ENCODE assay signal across 12 cellular contexts in the genomic region with DNA sequence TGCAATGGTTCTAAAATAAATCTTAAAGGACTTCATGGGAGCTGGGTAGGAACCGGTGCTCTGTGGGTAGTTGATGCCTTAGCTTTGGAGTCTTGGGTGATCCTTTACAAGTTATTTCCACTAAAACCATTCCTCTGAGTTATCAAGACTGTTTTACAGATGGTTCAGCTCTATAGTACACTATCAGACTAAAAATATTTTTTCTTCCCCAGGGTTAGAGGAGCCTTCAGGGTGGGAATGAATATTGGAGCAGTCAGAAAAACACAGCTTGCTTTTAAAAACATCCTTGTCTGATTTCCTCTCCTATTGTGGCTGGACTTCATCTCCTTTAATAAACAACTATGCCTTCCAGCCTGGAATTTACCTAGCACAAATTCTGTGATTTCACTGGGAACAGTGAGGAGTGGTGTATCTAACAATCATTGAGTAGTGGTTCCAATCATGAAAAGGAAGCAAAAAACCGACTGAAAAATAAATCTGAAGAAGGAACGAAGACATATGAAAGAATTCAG.
DNase-seq lines count a peak whose midpoint lies in the region; ATAC-seq and TF ChIP-seq lines count a peak whose summit lies in the region.
"Had no signal": no experiment of that assay in that cellular context is flagged by ENCODE, and none has a peak within 500 bp of the region (broad histone marks: within the 10 kb centered on the region; RNA-seq: fewer than 3 reads in every experiment).

No MANE protein-coding gene starts in this region.

- ATAC-seq in activated naive CD4-positive, alpha-beta T cell treated with anti-CD3 and anti-CD28 coated beads, Interleukin-2, amount 50 U/mL, for 72 hours, result no peak
- ATAC-seq in naive B cell (ENCODE audit: low read depth in 2 of 2), result no peak
- ATAC-seq in upper lobe of right lung, result no peak

- peaks cover 57 to 69% (median 67%) of the 10 kb centered on the region in 3 donors for H3K4me1 Mint-ChIP-seq in naive B cell

- no peak for DNase-seq in activated naive CD4-positive, alpha-beta T cell treated with anti-CD3 and anti-CD28 coated beads, Interleukin-2, amount 50 U/mL, for 72 hours (ENCODE audit: low spot score in 2 of 2)
- no peak for DNase-seq in activated naive CD4-positive, alpha-beta T cell (lab: John Stamatoyannopoulos, UW)
- DNase-seq in coronary artery (ENCODE audit: low spot score) (no peak), naive B cell (no peak), upper lobe of right lung (no peak), NCI-H2029 (lab: John Stamatoyannopoulos, UW) (no peak), NCI-H1930 (lab: John Stamatoyannopoulos, UW) (no peak), NCI-H2227 treated with DMSO at 0.1 percent for 48 hours (lab: John Stamatoyannopoulos, UW) (no peak)
- DNase-seq: activated CD4-positive, CD25-positive, alpha-beta regulatory T cell; DMS 273 treated with DMSO at 0.1 percent for 48 hours; NCI-H2107; NK-92 treated with Interleukin-12 subunit alpha and Interleukin-12 subunit beta, amount 100 ng/mL, for 24 hours had no signal

- no peaks in the 10 kb centered on the region for H3K36me3 ChIP-seq in upper lobe of right lung

- peaks cover 0 to 45% of the 10 kb centered on the region in 2 donors for H3K36me3 Mint-ChIP-seq in activated naive CD4-positive, alpha-beta T cell treated with anti-CD3 and anti-CD28 coated beads, Interleukin-2, amount 50 U/mL, for 72 hours
- peaks cover 6 to 16% of the 10 kb centered on the region in 2 donors for H3K36me3 Mint-ChIP-seq in naive B cell

- intact Hi-C loops in upper lobe of right lung (cut with DNase I), result no loop called here

- H3K4me1 ChIP-seq in upper lobe of right lung, result peaks cover 43% of the 10 kb centered on the region

- peak overlapping the region; percentile 29 to 39 for H3K27ac Mint-ChIP-seq in activated naive CD4-positive, alpha-beta T cell treated with anti-CD3 and anti-CD28 coated beads, Interleukin-2, amount 50 U/mL, for 72 hours
- H3K27ac Mint-ChIP-seq in naive B cell, result peak overlapping the region in 4 of 6 donors; percentile 58 to 75 (median 59)

- no peaks in the 10 kb centered on the region for H3K27me3 Mint-ChIP-seq in naive B cell

- no peaks in the 10 kb centered on the region for H3K9me3 ChIP-seq in upper lobe of right lung

- TF ChIP-seq CTCF in coronary artery (IDR thresholded peaks at IDR 0.05) (no peak), upper lobe of right lung (IDR thresholded peaks at IDR 0.05) (no peak)

- H3K27ac ChIP-seq in coronary artery (peak overlapping the region; percentile 18 to 81), upper lobe of right lung (peak overlapping the region; percentile 47)

- H3K4me3 ChIP-seq in coronary artery, result no peak overlapping the region
- no peak overlapping the region for H3K4me3 ChIP-seq in upper lobe of right lung

- H3K27me3 ChIP-seq in upper lobe of right lung, result no peaks in the 10 kb centered on the region

- peaks cover 4 to 6% of the 10 kb centered on the region in 2 donors for H3K9me3 Mint-ChIP-seq in activated naive CD4-positive, alpha-beta T cell treated with anti-CD3 and anti-CD28 coated beads, Interleukin-2, amount 50 U/mL, for 72 hours
- H3K9me3 Mint-ChIP-seq in naive B cell, result no peaks in the 10 kb centered on the region

- H3K4me3 Mint-ChIP-seq in naive B cell, result no peak overlapping the region
